ENCODE assay signal across 1 cellular context in genomic region chr6:139742671-139743070, GRCh38.
TF ChIP-seq lines count a peak whose summit lies in the region.

No MANE protein-coding gene starts in this region.

TF ChIP-seq in A549, 52 proteins besides CTCF, POLR2A, EP300 and RAD21 (continued from another document):
- no peak for TF ChIP-seq REST (IDR thresholded peaks at IDR 0.05)
- TF ChIP-seq ZNF302 (CRISPR knock-in tag; IDR thresholded peaks at IDR 0.05), result no peak
- no peak for TF ChIP-seq ZSCAN20 (CRISPR knock-in tag; IDR thresholded peaks at IDR 0.05)
- TF ChIP-seq HES2 (IDR thresholded peaks at IDR 0.05), result no peak
- no peak for TF ChIP-seq RFX5 (IDR thresholded peaks at IDR 0.05)
- TF ChIP-seq CHD2 (IDR thresholded peaks at IDR 0.05; ENCODE audit: low read length, partially characterized antibody), result no peak
- no peak for TF ChIP-seq HOXB13 (CRISPR knock-in tag; IDR thresholded peaks at IDR 0.05; ENCODE audit: low read depth)
- no peak for TF ChIP-seq HOXB5 (CRISPR knock-in tag; IDR thresholded peaks at IDR 0.05)
- no peak for TF ChIP-seq PBX3 (IDR thresholded peaks at IDR 0.05)
- TF ChIP-seq RARB (CRISPR knock-in tag; IDR thresholded peaks at IDR 0.05), result no peak
- no peak for TF ChIP-seq SREBF2 (IDR thresholded peaks at IDR 0.05)
- no peak for TF ChIP-seq JUN (IDR thresholded peaks at IDR 0.05)
- TF ChIP-seq HMGXB4 (CRISPR knock-in tag; IDR thresholded peaks at IDR 0.05; ENCODE audit: borderline replicate concordance), result no peak
- no peak for TF ChIP-seq HDAC2 (IDR thresholded peaks at IDR 0.05)
